ENCODE assay signal across 16 cellular contexts in genomic region chrX:118595501-118596042, GRCh38.
DNase-seq lines count a peak whose midpoint lies in the region; ATAC-seq and TF ChIP-seq lines count a peak whose summit lies in the region.
"Had no signal": no experiment of that assay in that cellular context is flagged by ENCODE, and none has a peak within 500 bp of the region (broad histone marks: within the 10 kb centered on the region; RNA-seq: fewer than 3 reads in every experiment).

No MANE protein-coding gene starts in this region.

- H3K36me3 ChIP-seq in neutrophil = peaks cover 73% of the 10 kb centered on the region
- H3K36me3 ChIP-seq: neural progenitor cell had no signal

- no peaks in the 10 kb centered on the region for H3K9me3 ChIP-seq in neutrophil
- H3K9me3 ChIP-seq: heart left ventricle, upper lobe of left lung had no signal

- no peak overlapping the region for H3K4me3 ChIP-seq in neutrophil (ENCODE audit: low read depth in 1 of 2, low read length in 1 of 2)
- H3K4me3 ChIP-seq: GM12878, heart left ventricle, neural progenitor cell, upper lobe of left lung had no signal

- peak overlapping the region; percentile 39 for H3K27ac ChIP-seq in neutrophil
- H3K27ac ChIP-seq: neural progenitor cell, upper lobe of left lung had no signal

- no peaks in the 10 kb centered on the region for H3K27me3 ChIP-seq in neutrophil
- H3K27me3 ChIP-seq: neural progenitor cell, upper lobe of left lung had no signal

- in situ Hi-C loops in KBM-7 (cut with MboI; ENCODE audit: low pct_unique_long_range_greater_than_20kb, low sequenced_read_pairs) = loop anchor here (25.0 kb wide), 1 partner anchor 133 kb away; no protein-coding TSS in a partner anchor

- no peak for ATAC-seq in activated CD4-positive, alpha-beta T cell treated with anti-CD3 and anti-CD28 coated beads for 36 hours
- ATAC-seq in activated T-helper 17 cell treated with anti-CD3 and anti-CD28 coated beads, Interleukin-2, amount 50 U/mL, for 72 hours (replicated peaks) = no peak
- ATAC-seq in HG03135 (IDR thresholded peaks at IDR 0.05; ENCODE audit: unreplicated experiment) = no peak
- ATAC-seq: activated CD4-positive, CD25-positive, alpha-beta regulatory T cell treated with anti-CD3 and anti-CD28 coated beads, Interleukin-2, amount 50 U/mL, for 24 hours; GM12878; left lobe of liver had no signal

- H3K4me3 Mint-ChIP-seq in activated CD4-positive, alpha-beta T cell treated with anti-CD3 and anti-CD28 coated beads for 36 hours = no peak overlapping the region
- no peak overlapping the region for H3K4me3 Mint-ChIP-seq in activated T-helper 17 cell treated with anti-CD3 and anti-CD28 coated beads, Interleukin-2, amount 50 U/mL, for 72 hours
- H3K4me3 Mint-ChIP-seq in progenitor cell of endocrine pancreas (ENCODE audit: low read depth) = no peak overlapping the region
- H3K4me3 Mint-ChIP-seq: IgD-negative memory B cell, neural progenitor cell had no signal

- H3K27me3 Mint-ChIP-seq in activated CD4-positive, alpha-beta T cell treated with anti-CD3 and anti-CD28 coated beads for 36 hours = no peaks in the 10 kb centered on the region
- no peaks in the 10 kb centered on the region for H3K27me3 Mint-ChIP-seq in activated T-helper 17 cell treated with anti-CD3 and anti-CD28 coated beads, Interleukin-2, amount 50 U/mL, for 72 hours
- H3K27me3 Mint-ChIP-seq in progenitor cell of endocrine pancreas = no peaks in the 10 kb centered on the region
- H3K27me3 Mint-ChIP-seq: IgD-negative memory B cell had no signal

- peaks cover 13% of the 10 kb centered on the region in 2 experiments for H3K4me1 ChIP-seq in neutrophil (ENCODE audit: control insufficient read depth in 1 of 2, insufficient read depth in 1 of 2, low read depth in 1 of 2, low read length in 1 of 2)
- H3K4me1 ChIP-seq: upper lobe of left lung had no signal

- TF ChIP-seq CTCF in neutrophil (IDR thresholded peaks at IDR 0.05) (no peak), progenitor cell of endocrine pancreas (IDR thresholded peaks at IDR 0.05; ENCODE audit: unreplicated experiment) (no peak)

- H3K4me1 Mint-ChIP-seq in activated CD4-positive, alpha-beta T cell treated with anti-CD3 and anti-CD28 coated beads for 36 hours = peaks cover 37% of the 10 kb centered on the region
- H3K4me1 Mint-ChIP-seq in activated T-helper 17 cell treated with anti-CD3 and anti-CD28 coated beads, Interleukin-2, amount 50 U/mL, for 72 hours = peaks cover 12% of the 10 kb centered on the region
- H3K4me1 Mint-ChIP-seq in progenitor cell of endocrine pancreas (ENCODE audit: low read depth) = no peaks in the 10 kb centered on the region

- H3K36me3 Mint-ChIP-seq in activated CD4-positive, alpha-beta T cell treated with anti-CD3 and anti-CD28 coated beads for 36 hours (ENCODE audit: low read depth) = peaks cover 28% of the 10 kb centered on the region
- H3K36me3 Mint-ChIP-seq in activated T-helper 17 cell treated with anti-CD3 and anti-CD28 coated beads, Interleukin-2, amount 50 U/mL, for 72 hours (ENCODE audit: low read depth) = peaks cover 93% of the 10 kb centered on the region
- no peaks in the 10 kb centered on the region for H3K36me3 Mint-ChIP-seq in progenitor cell of endocrine pancreas (ENCODE audit: insufficient read depth)
- H3K36me3 Mint-ChIP-seq: IgD-negative memory B cell had no signal

- CTCF ChIA-PET in activated CD4-positive, alpha-beta T cell treated with anti-CD3 and anti-CD28 coated beads for 36 hours (lab: Charles Lee) = no interaction called here

- no peaks in the 10 kb centered on the region for H3K9me3 Mint-ChIP-seq in activated CD4-positive, alpha-beta T cell treated with anti-CD3 and anti-CD28 coated beads for 36 hours (ENCODE audit: low read depth)
- H3K9me3 Mint-ChIP-seq in activated T-helper 17 cell treated with anti-CD3 and anti-CD28 coated beads, Interleukin-2, amount 50 U/mL, for 72 hours = no peaks in the 10 kb centered on the region
- peaks cover 15% of the 10 kb centered on the region for H3K9me3 Mint-ChIP-seq in progenitor cell of endocrine pancreas (ENCODE audit: low read depth)
- H3K9me3 Mint-ChIP-seq: IgD-negative memory B cell, neural progenitor cell had no signal

- POLR2A ChIA-PET in activated CD4-positive, alpha-beta T cell treated with anti-CD3 and anti-CD28 coated beads for 36 hours (lab: Charles Lee) = no interaction called here

- no peak for DNase-seq in activated CD4-positive, alpha-beta T cell treated with anti-CD3 and anti-CD28 coated beads for 36 hours
- no peak for DNase-seq in activated CD4-positive, alpha-beta T cell treated with anti-CD3 and anti-CD28 coated beads, Interleukin-2, amount 50 U/mL, for 48 hours
- DNase-seq in KBM-7 (peak; percentile 59), progenitor cell of endocrine pancreas (ENCODE audit: low spot score, unreplicated experiment) (no peak), foreskin melanocyte (no peak)
- DNase-seq: DND-41, heart left ventricle, upper lobe of left lung had no signal

- intact Hi-C loops in activated CD4-positive, alpha-beta T cell treated with anti-CD3 and anti-CD28 coated beads for 36 hours (cut with DNase I, micrococcal nuclease) = no loop called here

- H3K27ac Mint-ChIP-seq in activated CD4-positive, alpha-beta T cell treated with anti-CD3 and anti-CD28 coated beads for 36 hours = peak overlapping the region; percentile 74
- peak overlapping the region; percentile 76 for H3K27ac Mint-ChIP-seq in activated T-helper 17 cell treated with anti-CD3 and anti-CD28 coated beads, Interleukin-2, amount 50 U/mL, for 72 hours
- no peak overlapping the region for H3K27ac Mint-ChIP-seq in progenitor cell of endocrine pancreas
- H3K27ac Mint-ChIP-seq: neural progenitor cell had no signal
